In genomic region chr2:159895258-159896209, GRCh38 we compare ENCODE assay signal across 8 cellular contexts. TPM values are rescaled to one million over a fixed set of nuclear protein-coding genes. Genes with fewer than 3 reads are reported as not detected.
DNase-seq lines count a peak whose midpoint lies in the region; ATAC-seq lines count a peak whose summit lies in the region.

No MANE protein-coding gene starts in this region.

- intact Hi-C loops in Right ventricle myocardium inferior (cut with DNase I): no loop called here

- peak; percentile 71 for ATAC-seq in GM18870 (IDR thresholded peaks at IDR 0.05; ENCODE audit: unreplicated experiment)
- peak; percentile 66 for ATAC-seq in HG02885 (IDR thresholded peaks at IDR 0.05; ENCODE audit: poor library complexity, unreplicated experiment)
- peak; percentile 90 to 93 for ATAC-seq in activated naive CD4-positive, alpha-beta T cell treated with anti-CD3 and anti-CD28 coated beads, Interleukin-2, amount 50 U/mL, for 72 hours
- no peak for ATAC-seq in Right ventricle myocardium inferior

- H3K27ac Mint-ChIP-seq in activated naive CD4-positive, alpha-beta T cell treated with anti-CD3 and anti-CD28 coated beads, Interleukin-2, amount 50 U/mL, for 72 hours: peak overlapping the region; percentile 81 to 87

- peaks cover 21 to 32% of the 10 kb centered on the region in 2 donors for H3K36me3 Mint-ChIP-seq in activated naive CD4-positive, alpha-beta T cell treated with anti-CD3 and anti-CD28 coated beads, Interleukin-2, amount 50 U/mL, for 72 hours

- H3K9me3 Mint-ChIP-seq in activated naive CD4-positive, alpha-beta T cell treated with anti-CD3 and anti-CD28 coated beads, Interleukin-2, amount 50 U/mL, for 72 hours: peaks cover 0 to 4% of the 10 kb centered on the region in 2 donors

- DNase-seq in COLO829 (ENCODE audit: low spot score) (peak; percentile 31), KG1 (lab: John Stamatoyannopoulos, UW) (no peak), NCI-H128 (lab: John Stamatoyannopoulos, UW; ENCODE audit: unreplicated experiment) (no peak), Right ventricle myocardium inferior (ENCODE audit: missing footprints) (no peak), hypothalamus (lab: John Stamatoyannopoulos, UW) (no peak)
- DNase-seq in activated naive CD4-positive, alpha-beta T cell treated with anti-CD3 and anti-CD28 coated beads, Interleukin-2, amount 50 U/mL, for 72 hours (ENCODE audit: low spot score in 2 of 2): no peak

RNA-seq across cellular contexts. Expression of gene LY75, which starts 9.0 kb away (rescaled TPM):
- total RNA-seq in activated naive CD4-positive, alpha-beta T cell treated with anti-CD3 and anti-CD28 coated beads, Interleukin-2, amount 50 U/mL, for 72 hours: 10 to 100 TPM; 20.4 to 35.1 TPM
- total RNA-seq in Right ventricle myocardium inferior: 0.57 TPM

Comparison
In these comparisons a context has a peak if more than half of its experiments do, and no peak if none do; other contexts are left out.
1. RNA of gene LY75, which starts 9.0 kb away (total RNA-seq): 20.4 to 35.1 TPM in activated naive CD4-positive, alpha-beta T cell treated with anti-CD3 and anti-CD28 coated beads, Interleukin-2, amount 50 U/mL, for 72 hours; 0.57 TPM in Right ventricle myocardium inferior (single experiment); every median in the first group is over 10 times any median in the second.